In the genomic region with DNA sequence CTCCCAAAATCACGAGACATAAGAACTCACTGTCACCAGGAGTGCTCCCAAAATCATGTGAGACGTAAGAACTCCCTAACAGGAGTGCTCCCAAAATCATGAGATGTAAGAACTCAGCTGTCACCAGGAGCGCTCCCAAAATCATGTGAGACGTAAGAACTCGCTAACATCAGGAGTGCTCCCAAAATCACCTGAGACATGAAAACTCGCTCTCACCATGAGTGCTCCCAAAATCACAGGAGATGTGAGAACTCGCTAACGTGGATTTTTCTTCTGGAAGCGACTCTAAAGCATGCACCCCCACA, we compare ENCODE assay signal across 26 cellular contexts.
"Had no signal": no experiment of that assay in that cellular context is flagged by ENCODE, and none has a peak within 500 bp of the region (broad histone marks: within the 10 kb centered on the region; RNA-seq: fewer than 3 reads in every experiment).

No MANE protein-coding gene starts in this region.

- H3K9ac ChIP-seq: KMS-11, SK-N-SH had no signal

- H3K4me1 Mint-ChIP-seq: activated naive CD4-positive, alpha-beta T cell treated with anti-CD3 and anti-CD28 coated beads, Interleukin-2, amount 50 U/mL, for 24 hours; brain; central memory CD8-positive, alpha-beta T cell; WTC11 had no signal

- H3K4me1 ChIP-seq: ascending aorta, Peyer's patch, SJCRH30 had no signal

- DNase-seq: activated CD4-positive, alpha-beta T cell treated with anti-CD3 and anti-CD28 coated beads for 48 hours; activated CD4-positive, alpha-beta T cell treated with anti-CD3 and anti-CD28 coated beads, Interleukin-2, amount 50 U/mL, for 4 hours; activated CD4-positive, CD25-positive, alpha-beta regulatory T cell treated with anti-CD3 and anti-CD28 coated beads, Interleukin-2, amount 50 U/mL, for 72 hours; activated CD8-positive, alpha-beta T cell treated with anti-CD3 and anti-CD28 coated beads, Interleukin-2, amount 10 ng/mL, durations not matched to agents 7 days and 5 days; activated effector memory CD4-positive, alpha-beta T cell treated with Interleukin-2 at 50 U/mL for 16 hours; activated naive CD4-positive, alpha-beta T cell; activated T-cell treated with anti-CD3 and anti-CD28 coated beads, Interleukin-2, amount 50 U/mL, for 24 hours; amniotic stem cell; NCI-H1092 treated with DMSO at 0.1 percent for 48 hours; NCI-H1417 treated with DMSO at 0.1 percent for 48 hours; NCI-H1694; NCI-H2029; NCI-H2107; NCI-H524; Peyer's patch; SJCRH30; SK-N-SH; SW 1271 had no signal

- ATAC-seq: activated CD8-positive, alpha-beta T cell treated with anti-CD3 and anti-CD28 coated beads, Interleukin-2, amount 10 ng/mL, durations not matched to agents 7 days and 5 days; WTC11 had no signal

- H3K27me3 Mint-ChIP-seq: activated naive CD4-positive, alpha-beta T cell treated with anti-CD3 and anti-CD28 coated beads, Interleukin-2, amount 50 U/mL, for 24 hours; activated T-cell treated with anti-CD3 and anti-CD28 coated beads, Interleukin-2, amount 50 U/mL, for 24 hours; brain; central memory CD8-positive, alpha-beta T cell had no signal

- H3K4me3 Mint-ChIP-seq: activated CD8-positive, alpha-beta T cell treated with anti-CD3 and anti-CD28 coated beads, Interleukin-2, amount 10 ng/mL, durations not matched to agents 7 days and 5 days; activated naive CD4-positive, alpha-beta T cell treated with anti-CD3 and anti-CD28 coated beads, Interleukin-2, amount 50 U/mL, for 24 hours; activated T-cell treated with anti-CD3 and anti-CD28 coated beads, Interleukin-2, amount 50 U/mL, for 24 hours; activated T-helper 1 cell treated with anti-CD3 and anti-CD28 coated beads, Interleukin-12 subunit alpha, Interleukin-12 subunit beta, Interleukin-2, Interleukin-4 antibody, amounts not matched to agents 30 ng/mL and 10 ng/mL and 1 ng/mL, durations not matched to agents 14 hours and 24 hours and 36 hours; brain; central memory CD8-positive, alpha-beta T cell; WTC11 had no signal

- H3K27ac ChIP-seq: ascending aorta, KMS-11, Peyer's patch, RWPE1, SJCRH30 had no signal

- H3K4me2 ChIP-seq: KMS-11, SK-N-SH had no signal

- H3K27me3 ChIP-seq: ascending aorta, Peyer's patch, SJCRH30 had no signal

- H3K27ac Mint-ChIP-seq: activated CD8-positive, alpha-beta T cell treated with anti-CD3 and anti-CD28 coated beads, Interleukin-2, amount 10 ng/mL, durations not matched to agents 7 days and 5 days; activated naive CD4-positive, alpha-beta T cell treated with anti-CD3 and anti-CD28 coated beads, Interleukin-2, amount 50 U/mL, for 24 hours; activated T-cell treated with anti-CD3 and anti-CD28 coated beads, Interleukin-2, amount 50 U/mL, for 24 hours; activated T-helper 1 cell treated with anti-CD3 and anti-CD28 coated beads, Interleukin-12 subunit alpha, Interleukin-12 subunit beta, Interleukin-2, Interleukin-4 antibody, amounts not matched to agents 30 ng/mL and 10 ng/mL and 1 ng/mL, durations not matched to agents 14 hours and 24 hours and 36 hours; brain; WTC11 had no signal

- H3K9me3 ChIP-seq: SJCRH30, SK-N-SH had no signal

- H3K4me3 ChIP-seq: ascending aorta, Peyer's patch, SJCRH30 had no signal
